ENCODE assay signal across 21 cellular contexts in genomic region chr9:33120620-33121019, GRCh38.
"Had no signal": no experiment of that assay in that cellular context is flagged by ENCODE, and none has a peak within 500 bp of the region (broad histone marks: within the 10 kb centered on the region; RNA-seq: fewer than 3 reads in every experiment).

No MANE protein-coding gene starts in this region.

- H3K9me3 Mint-ChIP-seq: activated naive CD4-positive, alpha-beta T cell treated with anti-CD3 and anti-CD28 coated beads, Interleukin-2, amount 50 U/mL, for 24 hours; naive thymus-derived CD4-positive, alpha-beta T cell had no signal

- H3K27ac Mint-ChIP-seq: activated naive CD4-positive, alpha-beta T cell treated with anti-CD3 and anti-CD28 coated beads, Interleukin-2, amount 50 U/mL, for 24 hours had no signal

- H2AFZ ChIP-seq: hepatocyte had no signal

- H3K27me3 ChIP-seq: adrenal gland, cardiac muscle cell, hepatocyte, left lung, tibial nerve had no signal

- ATAC-seq: esophagus mucosa; left lung; mucosa of descending colon; naive thymus-derived CD4-positive, alpha-beta T cell; right cardiac atrium had no signal

- H3K4me3 ChIP-seq: adrenal gland, cardiac muscle cell, hepatocyte, left lung, mucosa of descending colon, skin epidermis, tibial nerve had no signal

- H3K4me2 ChIP-seq: hepatocyte had no signal

- H3K4me3 Mint-ChIP-seq: activated naive CD4-positive, alpha-beta T cell treated with anti-CD3 and anti-CD28 coated beads, Interleukin-2, amount 50 U/mL, for 24 hours; naive thymus-derived CD4-positive, alpha-beta T cell had no signal

- H3K27ac ChIP-seq: cardiac muscle cell, hepatocyte, left lung, skin epidermis, tibial nerve had no signal

- DNase-seq: activated CD4-positive, alpha-beta T cell treated with anti-CD3 and anti-CD28 coated beads, Interleukin-2, amount 50 U/mL, for 48 hours; activated CD4-positive, CD25-positive, alpha-beta regulatory T cell treated with anti-CD3 and anti-CD28 coated beads, Interleukin-2, amount 50 U/mL, for 72 hours; activated CD8-positive, alpha-beta memory T cell treated with anti-CD3 and anti-CD28 coated beads, Interleukin-2, amount 50 U/mL, for 4 hours; activated effector memory CD4-positive, alpha-beta T cell treated with anti-CD3 and anti-CD28 coated beads, Interleukin-2, amount 50 U/mL, for 16 hours; activated T-cell treated with anti-CD3 and anti-CD28 coated beads, Interleukin-2, amount 50 U/mL, for 48 hours; adrenal gland; left lung; mammary epithelial cell; mucosa of descending colon; naive thymus-derived CD4-positive, alpha-beta T cell; right cardiac atrium; stimulated activated CD4-positive, alpha-beta T cell treated with anti-CD3 and anti-CD28 coated beads, Interleukin-15, amount 100 ng/mL, for 24 hours; stimulated activated CD4-positive, alpha-beta T cell treated with anti-CD3 and anti-CD28 coated beads, Interleukin-4, amount 100 ng/mL, for 1 hour; stimulated activated naive CD4-positive, alpha-beta T cell; substantia nigra had no signal

- H3K9me3 ChIP-seq: adrenal gland, left lung, mucosa of descending colon, tibial nerve had no signal

- H3K27me3 Mint-ChIP-seq: activated naive CD4-positive, alpha-beta T cell treated with anti-CD3 and anti-CD28 coated beads, Interleukin-2, amount 50 U/mL, for 24 hours; naive thymus-derived CD4-positive, alpha-beta T cell had no signal
